In the genomic region with DNA sequence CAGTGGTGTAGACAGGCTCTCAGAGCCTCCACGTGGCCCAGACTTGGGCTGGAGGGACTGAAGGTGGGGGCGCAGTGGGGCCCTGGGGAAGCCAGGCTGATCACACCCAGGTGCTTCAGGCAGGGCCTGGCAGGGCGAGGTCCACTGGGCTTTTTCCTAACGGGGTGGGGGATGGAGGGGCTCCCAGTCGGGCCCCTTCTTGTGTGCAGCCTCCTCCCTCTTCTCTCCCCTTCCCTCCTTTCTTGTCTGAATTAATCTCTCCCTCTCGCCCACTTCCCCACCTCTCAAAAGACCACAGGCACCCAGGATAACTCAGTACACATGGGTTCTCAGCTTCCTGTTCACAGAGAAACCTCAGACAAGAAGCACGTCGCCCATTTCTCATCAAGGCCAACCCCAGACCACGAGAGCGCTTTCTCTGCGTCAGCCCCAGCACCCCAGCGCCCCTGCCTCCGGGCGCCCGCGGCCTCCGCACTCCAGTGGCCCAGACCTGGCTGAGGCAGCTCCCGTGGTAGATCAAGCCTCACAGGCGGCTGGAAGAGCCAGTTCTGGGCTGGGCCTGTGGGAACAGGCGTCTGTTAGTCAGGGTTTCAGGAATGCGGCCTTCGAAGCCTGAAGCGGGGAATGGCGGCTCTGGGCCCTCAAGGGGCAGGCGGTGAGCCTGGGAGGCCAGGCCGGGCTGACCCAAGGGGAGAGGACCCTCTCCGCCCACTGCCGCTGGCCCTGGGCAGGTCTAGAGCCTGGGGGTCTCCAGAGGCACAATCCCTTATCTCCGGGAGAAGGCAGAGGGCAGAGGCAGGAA, we compare ENCODE assay signal across 8 cellular contexts. TPM values are rescaled to one million over a fixed set of nuclear protein-coding genes. Genes with fewer than 3 reads are reported as not detected.
DNase-seq lines count a peak whose midpoint lies in the region; TF ChIP-seq lines count a peak whose summit lies in the region.

No MANE protein-coding gene starts in this region.

- in situ Hi-C loops in ACHN (cut with HindIII; ENCODE audit: low pct_ligation_motif_present, low pct_unique_long_range_greater_than_20kb, low sequenced_read_pairs) (no loop called here), KBM-7 (cut with MboI; ENCODE audit: low pct_unique_long_range_greater_than_20kb, low sequenced_read_pairs) (no loop called here), HAP-1 (cut with MboI; ENCODE audit: low sequenced_read_pairs) (no loop called here)

- H3K27me3 Mint-ChIP-seq in activated CD4-positive, alpha-beta T cell treated with anti-CD3 and anti-CD28 coated beads, Interleukin-2, amount 10 ng/mL, durations not matched to agents 24 days and 14 days: no peaks in the 10 kb centered on the region
- no peaks in the 10 kb centered on the region for H3K27me3 Mint-ChIP-seq in progenitor cell of endocrine pancreas

- intact Hi-C loops in activated CD4-positive, alpha-beta T cell treated with anti-CD3 and anti-CD28 coated beads, Interleukin-2, amount 10 ng/mL, durations not matched to agents 24 days and 14 days (cut with micrococcal nuclease): loop anchor here (1.0 to 10.0 kb wide), 8 partner anchors 51 to 543 kb away; a partner anchor contains a TSS

- H3K9me3 ChIP-seq in ectodermal cell (ENCODE audit: control insufficient read depth, low read length) (no peaks in the 10 kb centered on the region), HAP-1 (no peaks in the 10 kb centered on the region)

- H3K4me3 ChIP-seq in ectodermal cell (ENCODE audit: insufficient read depth, low read depth, low read length) (no peak overlapping the region), HAP-1 (no peak overlapping the region)

- H3K27me3 ChIP-seq in ectodermal cell (ENCODE audit: control insufficient read depth, insufficient read depth, low read length, poor library complexity, severe bottlenecking) (no peaks in the 10 kb centered on the region), HAP-1 (ENCODE audit: low read depth) (no peaks in the 10 kb centered on the region)

- peaks cover 28% of the 10 kb centered on the region for H3K4me1 Mint-ChIP-seq in activated CD4-positive, alpha-beta T cell treated with anti-CD3 and anti-CD28 coated beads, Interleukin-2, amount 10 ng/mL, durations not matched to agents 24 days and 14 days
- H3K4me1 Mint-ChIP-seq in progenitor cell of endocrine pancreas (ENCODE audit: low read depth): peaks cover 4% of the 10 kb centered on the region

- H3K36me3 Mint-ChIP-seq in activated CD4-positive, alpha-beta T cell treated with anti-CD3 and anti-CD28 coated beads, Interleukin-2, amount 10 ng/mL, durations not matched to agents 24 days and 14 days (ENCODE audit: low read depth): no peaks in the 10 kb centered on the region
- H3K36me3 Mint-ChIP-seq in progenitor cell of endocrine pancreas (ENCODE audit: insufficient read depth): no peaks in the 10 kb centered on the region

- TF ChIP-seq CTCF in progenitor cell of endocrine pancreas (IDR thresholded peaks at IDR 0.05; ENCODE audit: unreplicated experiment): no peak

- WGBS in ectodermal cell, 2 experiments: 78 to 79% methylated on average over 29 of the region's 29 CpGs

- H3K4me1 ChIP-seq in ectodermal cell (ENCODE audit: control insufficient read depth, insufficient read depth, low read length) (peaks cover 41% of the 10 kb centered on the region), HAP-1 (peaks cover 18% of the 10 kb centered on the region)

- no peaks in the 10 kb centered on the region for H3K9me3 Mint-ChIP-seq in activated CD4-positive, alpha-beta T cell treated with anti-CD3 and anti-CD28 coated beads, Interleukin-2, amount 10 ng/mL, durations not matched to agents 24 days and 14 days
- no peaks in the 10 kb centered on the region for H3K9me3 Mint-ChIP-seq in progenitor cell of endocrine pancreas (ENCODE audit: low read depth)

- peak overlapping the region; percentile 58 for H3K27ac ChIP-seq in ectodermal cell (ENCODE audit: insufficient read depth, low read depth, low read length, poor library complexity, severe bottlenecking)

- peak overlapping the region; percentile 76 for H3K4me3 Mint-ChIP-seq in activated CD4-positive, alpha-beta T cell treated with anti-CD3 and anti-CD28 coated beads, Interleukin-2, amount 10 ng/mL, durations not matched to agents 24 days and 14 days
- no peak overlapping the region for H3K4me3 Mint-ChIP-seq in progenitor cell of endocrine pancreas (ENCODE audit: low read depth)

- DNase-seq in ACHN: peak; percentile 43
- peak; percentile 32 for DNase-seq in KBM-7
- peak; percentile 94 for DNase-seq in activated CD4-positive, alpha-beta T cell treated with anti-CD3 and anti-CD28 coated beads, Interleukin-2, amount 10 ng/mL, durations not matched to agents 24 days and 14 days
- no peak for DNase-seq in progenitor cell of endocrine pancreas (ENCODE audit: low spot score, unreplicated experiment)
- DNase-seq in ureter (ENCODE audit: low spot score): peak; percentile 82
- DNase-seq in HAP-1 (ENCODE audit: low spot score in 2 of 2): no peak
- no peak for DNase-seq in NCI-H2227 (lab: John Stamatoyannopoulos, UW; ENCODE audit: unreplicated experiment)

- H3K36me3 ChIP-seq in ectodermal cell (ENCODE audit: control insufficient read depth, insufficient read depth, low read length): no peaks in the 10 kb centered on the region
- no peaks in the 10 kb centered on the region for H3K36me3 ChIP-seq in HAP-1 (replicated peaks)

- H3K27ac Mint-ChIP-seq in activated CD4-positive, alpha-beta T cell treated with anti-CD3 and anti-CD28 coated beads, Interleukin-2, amount 10 ng/mL, durations not matched to agents 24 days and 14 days: peak overlapping the region; percentile 97
- H3K27ac Mint-ChIP-seq in progenitor cell of endocrine pancreas: peak overlapping the region; percentile 37

RNA-seq across cellular contexts. Expression of a gene that starts 50.6 kb away (rescaled TPM):
- total RNA-seq in activated CD4-positive, alpha-beta T cell treated with anti-CD3 and anti-CD28 coated beads, Interleukin-2, amount 10 ng/mL, durations not matched to agents 24 days and 14 days: 4.9 and 5.0 TPM in 2 replicates
- 2.0 TPM for polyA plus RNA-seq in ectodermal cell (2013, experiment 1 of 4)
- 2.0 TPM for polyA plus RNA-seq in ectodermal cell (2013, experiment 2 of 4)
- 2.3 TPM for polyA plus RNA-seq in ectodermal cell (2013, experiment 3 of 4)
- polyA plus RNA-seq in ectodermal cell (2013, experiment 4 of 4): 2.3 TPM
- total RNA-seq in progenitor cell of endocrine pancreas (23.2 and 24.3 TPM in 2 replicates), ureter (46.0 TPM)

Comparison
In these comparisons a context has a peak if more than half of its experiments do, and no peak if none do; other contexts are left out.
1. DNase-seq: peak in ACHN (single experiment), KBM-7 (single experiment), activated CD4-positive, alpha-beta T cell treated with anti-CD3 and anti-CD28 coated beads, Interleukin-2, amount 10 ng/mL, durations not matched to agents 24 days and 14 days (single experiment) and ureter (single experiment); none in progenitor cell of endocrine pancreas (single experiment), HAP-1 (0 of 2) and NCI-H2227 (single experiment).